In genomic region chr10:34890931-34891330, GRCh38 we compare ENCODE assay signal across 20 cellular contexts.
"Had no signal": no experiment of that assay in that cellular context is flagged by ENCODE, and none has a peak within 500 bp of the region (broad histone marks: within the 10 kb centered on the region; RNA-seq: fewer than 3 reads in every experiment).

No MANE protein-coding gene starts in this region.

- ATAC-seq: activated T-cell treated with anti-CD3 and anti-CD28 coated beads, Interleukin-2, amount 50 U/mL, for 72 hours; left lung; sciatic nerve had no signal

- H3K27ac ChIP-seq: colonic mucosa, esophagus muscularis mucosa, left lung, tibial nerve, uterus had no signal

- H3K4me3 ChIP-seq: colonic mucosa, esophagus muscularis mucosa, left lung, tibial nerve, uterus had no signal

- DNase-seq: activated CD4-positive, alpha-beta T cell treated with anti-CD3 and anti-CD28 coated beads, Interleukin-2, amount 50 U/mL, for 1 hour; activated CD4-positive, CD25-positive, alpha-beta regulatory T cell treated with anti-CD3 and anti-CD28 coated beads, Interleukin-2, amount 50 U/mL, for 72 hours; activated CD8-positive, alpha-beta memory T cell treated with anti-CD3 and anti-CD28 coated beads for 24 hours; activated effector memory CD4-positive, alpha-beta T cell treated with anti-CD3 and anti-CD28 coated beads, Interleukin-2, amount 50 U/mL, for 16 hours; activated naive CD4-positive, alpha-beta T cell treated with anti-CD3 and anti-CD28 coated beads, Interleukin-2, amount 50 U/mL, for 16 hours; activated T-cell treated with anti-CD3 and anti-CD28 coated beads, Interleukin-2, amount 50 U/mL, for 72 hours; aorta; colonic mucosa; hippocampal formation; kidney; left lung; mammary epithelial cell; stimulated activated CD4-positive, alpha-beta T cell treated with anti-CD3 and anti-CD28 coated beads, Interleukin-4, amount 100 ng/mL, for 4 hours; stimulated activated naive CD4-positive, alpha-beta T cell; substantia nigra; uterus had no signal

- H3K4me1 ChIP-seq: colonic mucosa, esophagus muscularis mucosa, left lung, tibial nerve, uterus had no signal

- FAIRE-seq: endometrium, kidney had no signal

- H3K27me3 ChIP-seq: colonic mucosa, esophagus muscularis mucosa, left lung, tibial nerve, uterus had no signal

- H3K9me3 ChIP-seq: colonic mucosa, esophagus muscularis mucosa, left lung, tibial nerve, uterus had no signal

- H3K36me3 ChIP-seq: colonic mucosa, esophagus muscularis mucosa, left lung, tibial nerve, uterus had no signal
